ENCODE assay signal across 18 cellular contexts in the genomic region with DNA sequence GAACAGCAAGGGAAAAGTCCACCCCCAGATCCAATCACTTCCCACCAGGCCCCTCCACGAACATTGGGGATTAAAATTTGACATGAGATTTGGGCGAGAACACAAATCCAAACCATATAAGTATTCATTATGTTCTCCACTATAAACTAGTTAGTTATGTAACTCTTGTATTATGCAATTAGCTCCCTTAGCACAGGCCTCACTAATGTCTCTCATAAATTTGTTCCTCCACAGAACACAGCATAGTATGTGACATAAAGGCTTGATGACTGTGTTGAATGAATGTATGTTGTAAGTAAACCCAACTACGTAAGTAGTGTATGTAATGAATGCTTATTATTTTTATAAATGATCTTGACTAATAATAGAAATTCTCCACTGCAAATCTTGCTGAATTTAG.
DNase-seq lines count a peak whose midpoint lies in the region; ATAC-seq, FAIRE-seq and TF ChIP-seq lines count a peak whose summit lies in the region.
"Had no signal": no experiment of that assay in that cellular context is flagged by ENCODE, and none has a peak within 500 bp of the region (broad histone marks: within the 10 kb centered on the region; RNA-seq: fewer than 3 reads in every experiment).

No MANE protein-coding gene starts in this region.

- H3K4me2 ChIP-seq in mesenchymal stem cell (ENCODE audit: low read length, poor library complexity, severe bottlenecking), result no peak overlapping the region

- H3K27ac ChIP-seq in mesenchymal stem cell (ENCODE audit: low read length, poor library complexity, severe bottlenecking), result no peak overlapping the region
- H3K27ac ChIP-seq: Peyer's patch had no signal

- H3K18ac ChIP-seq in mesenchymal stem cell (ENCODE audit: low read depth in 1 of 2, low read length in 2 of 2), result no peak overlapping the region

- H3K27me3 ChIP-seq in bronchial epithelial cell (ENCODE audit: control insufficient read depth, insufficient read depth, low read length), result no peaks in the 10 kb centered on the region
- no peaks in the 10 kb centered on the region for H3K27me3 ChIP-seq in mesenchymal stem cell (ENCODE audit: control insufficient read depth in 1 of 2, insufficient read depth in 1 of 2, low read length in 2 of 2)
- H3K27me3 ChIP-seq: Peyer's patch had no signal

- H3K4me3 ChIP-seq in bronchial epithelial cell (ENCODE audit: low read depth, low read length) (no peak overlapping the region), mesenchymal stem cell (ENCODE audit: insufficient read depth in 1 of 2, low read depth in 1 of 2, low read length in 2 of 2) (no peak overlapping the region)
- H3K4me3 ChIP-seq: HAP-1, Peyer's patch had no signal

- peak; percentile 3 for DNase-seq in NCI-H510A treated with DMSO at 0.1 percent for 48 hours (lab: John Stamatoyannopoulos, UW)
- no peak for DNase-seq in NCI-H510A (lab: John Stamatoyannopoulos, UW)
- DNase-seq in NOMO-1 (lab: John Stamatoyannopoulos, UW; ENCODE audit: unreplicated experiment in 2 of 2), result peak; percentile 42 to 72
- peak; percentile 32 for DNase-seq in bronchial epithelial cell (ENCODE audit: low read depth)
- peak; percentile 13 for DNase-seq in mesenchymal stem cell
- no peak for DNase-seq in OCI-M1 (lab: John Stamatoyannopoulos, UW)
- DNase-seq in DMS 273 treated with DMSO at 0.1 percent for 48 hours (lab: John Stamatoyannopoulos, UW), result no peak
- DNase-seq: Calu3; CD4-positive, alpha-beta T cell; IMR-90; NCI-H1048; NCI-H2227 treated with DMSO at 0.1 percent for 48 hours; NCI-H526 treated with DMSO at 0.1 percent for 48 hours; Peyer's patch; SHP77 had no signal

- no peak overlapping the region for H2BK12ac ChIP-seq in mesenchymal stem cell (ENCODE audit: low read length in 2 of 2)

- H4K8ac ChIP-seq in mesenchymal stem cell (ENCODE audit: low read length), result no peak overlapping the region

- 80% methylated on average over 1 of the region's 3 CpGs for WGBS in mesenchymal stem cell

- H2BK5ac ChIP-seq in mesenchymal stem cell (ENCODE audit: low read depth, low read length, poor library complexity, severe bottlenecking), result no peak overlapping the region

- H3K36me3 ChIP-seq in bronchial epithelial cell (ENCODE audit: control insufficient read depth, insufficient read depth, low read length) (no peaks in the 10 kb centered on the region), mesenchymal stem cell (ENCODE audit: control insufficient read depth in 1 of 2, insufficient read depth in 2 of 2, low read depth in 1 of 2, low read length in 2 of 2) (no peaks in the 10 kb centered on the region)
- H3K36me3 ChIP-seq: HAP-1, Peyer's patch had no signal

- H2AFZ ChIP-seq in mesenchymal stem cell (ENCODE audit: low read depth, low read length), result no peak overlapping the region

- no peaks in the 10 kb centered on the region for H3K9me3 ChIP-seq in mesenchymal stem cell (ENCODE audit: control insufficient read depth, low read length)
- H3K9me3 ChIP-seq: HAP-1, Peyer's patch had no signal

- H2BK15ac ChIP-seq in mesenchymal stem cell (ENCODE audit: low read depth, poor library complexity, severe bottlenecking), result no peak overlapping the region

- no peak overlapping the region for H2AK5ac ChIP-seq in mesenchymal stem cell (ENCODE audit: low read length, severe bottlenecking)

- H2BK120ac ChIP-seq in mesenchymal stem cell (ENCODE audit: low read depth, low read length), result no peak overlapping the region

- H4K91ac ChIP-seq in mesenchymal stem cell (ENCODE audit: low read length), result no peak overlapping the region

- H3K4me1 ChIP-seq in mesenchymal stem cell (ENCODE audit: control insufficient read depth, insufficient read depth, low read depth, low read length), result no peaks in the 10 kb centered on the region
- H3K4me1 ChIP-seq: HAP-1, Peyer's patch had no signal

- ATAC-seq in HG03039 (IDR thresholded peaks at IDR 0.05; ENCODE audit: unreplicated experiment), result no peak

- H3K14ac ChIP-seq in mesenchymal stem cell (ENCODE audit: low read length in 2 of 2), result no peak overlapping the region

- H3K23ac ChIP-seq in mesenchymal stem cell (ENCODE audit: low read length in 2 of 2), result no peak overlapping the region

- no peak for TF ChIP-seq CTCF in bronchial epithelial cell (IDR thresholded peaks at IDR 0.05; ENCODE audit: insufficient read depth, low read length, severe bottlenecking)

- no peaks in the 10 kb centered on the region for H3K79me1 ChIP-seq in mesenchymal stem cell (replicated peaks; ENCODE audit: low read length, poor library complexity, severe bottlenecking)

- no peak for FAIRE-seq in bronchial epithelial cell (lab: Jason Lieb, UNC)
- FAIRE-seq: GM12891 had no signal

- H3K4ac ChIP-seq in mesenchymal stem cell (ENCODE audit: low read depth in 1 of 2, low read length in 2 of 2), result no peak overlapping the region

- no peak overlapping the region for H3K9ac ChIP-seq in mesenchymal stem cell (ENCODE audit: low read length)

Comparison
In these comparisons a context has a peak if more than half of its experiments do, and no peak if none do; other contexts are left out.
1. DNase-seq: peak in NCI-H510A treated with DMSO at 0.1 percent for 48 hours (single experiment), NOMO-1 (2 of 2), bronchial epithelial cell (single experiment) and mesenchymal stem cell (single experiment); none in NCI-H510A (single experiment), OCI-M1 (single experiment) and DMS 273 treated with DMSO at 0.1 percent for 48 hours (single experiment).